21 cellular contexts compared by ENCODE assay signal in the genomic region with DNA sequence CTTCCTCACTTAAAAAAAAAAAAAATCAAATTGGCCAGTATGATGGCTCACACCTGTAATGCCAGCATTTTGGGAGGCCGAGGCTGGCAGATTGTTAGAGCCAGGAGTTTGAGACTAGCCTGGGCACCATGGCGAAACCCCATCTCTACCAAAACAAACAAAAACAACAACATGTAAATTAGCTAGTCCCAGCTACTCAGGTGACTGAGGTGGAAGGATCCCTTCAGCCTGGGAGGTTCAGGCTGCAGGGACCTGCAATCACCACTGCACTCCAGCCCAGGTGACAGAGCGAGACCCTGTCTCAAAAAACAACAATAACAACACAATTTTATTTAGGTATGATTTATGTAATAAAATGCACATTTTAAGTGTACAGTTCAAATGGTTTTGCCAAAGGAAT. TPM values are rescaled to one million over a fixed set of nuclear protein-coding genes. Genes with fewer than 3 reads are reported as not detected.
"Had no signal": no experiment of that assay in that cellular context is flagged by ENCODE, and none has a peak within 500 bp of the region (broad histone marks: within the 10 kb centered on the region; RNA-seq: fewer than 3 reads in every experiment).

No MANE protein-coding gene starts in this region.

- H3K27ac Mint-ChIP-seq: IgD-negative memory B cell had no signal

- H3K36me3 ChIP-seq: SJSA1 had no signal

- H3K9ac ChIP-seq: KMS-11 had no signal

- DNase-seq: NCI-H1092, NCI-H1105 treated with DMSO at 0.1 percent for 48 hours, NCI-H1417 treated with DMSO at 0.1 percent for 48 hours, NCI-H146, NCI-H1694 treated with DMSO at 0.1 percent for 48 hours, NCI-H1930, NCI-H2081, NCI-H2107, NCI-H2227 treated with DMSO at 0.1 percent for 48 hours, NCI-H524, NCI-H526 treated with DMSO at 0.1 percent for 48 hours, NCI-H748 treated with DMSO at 0.1 percent for 48 hours, Right ventricle myocardium superior, RPMI8226, SIG-M5 had no signal

- H3K4me3 ChIP-seq: K562, SJSA1, SK-N-MC had no signal

- H3K4me2 ChIP-seq: KMS-11 had no signal

- H3K4me3 Mint-ChIP-seq: IgD-negative memory B cell had no signal

- ATAC-seq: K562 had no signal

- H3K9me3 Mint-ChIP-seq: IgD-negative memory B cell had no signal

- H3K27ac ChIP-seq: HL-60, KMS-11, SJSA1, SK-N-MC had no signal

- H3K27me3 ChIP-seq: SJSA1 had no signal

RNA-seq across cellular contexts. Expression of a gene that starts 6.3 kb away (rescaled TPM):
- polyA plus RNA-seq: IgD-negative memory B cell had no signal
